Comparison of ENCODE assay signal across 14 cellular contexts in the genomic region with DNA sequence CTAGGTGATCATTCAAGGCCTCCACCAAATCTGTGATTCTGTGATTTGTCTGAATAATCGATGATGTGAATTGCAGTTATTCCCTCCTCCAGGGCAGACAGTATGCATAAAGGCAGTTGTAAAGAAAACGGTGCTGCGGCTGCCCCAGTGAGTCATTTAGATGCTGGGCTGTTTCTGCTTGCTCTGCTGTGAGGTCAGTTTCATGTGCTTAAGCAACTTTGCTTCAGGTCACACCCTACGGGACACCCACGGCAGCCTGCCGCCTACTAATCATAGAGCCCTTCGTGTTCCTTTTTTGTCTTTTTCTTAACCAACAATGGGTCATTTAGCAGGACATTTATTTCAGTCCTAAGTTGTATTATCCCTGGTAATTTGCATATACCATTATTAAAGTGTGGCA.
DNase-seq lines count a peak whose midpoint lies in the region; ATAC-seq and TF ChIP-seq lines count a peak whose summit lies in the region.
"Had no signal": no experiment of that assay in that cellular context is flagged by ENCODE, and none has a peak within 500 bp of the region (broad histone marks: within the 10 kb centered on the region; RNA-seq: fewer than 3 reads in every experiment).

No MANE protein-coding gene starts in this region.

- H3K4me3 ChIP-seq in astrocyte of the cerebellum (ENCODE audit: low read depth, low read length) = no peak overlapping the region
- H3K4me3 ChIP-seq: BLaER1 had no signal

- H3K9me3 Mint-ChIP-seq in HFFc6 = no peaks in the 10 kb centered on the region
- no peaks in the 10 kb centered on the region for H3K9me3 Mint-ChIP-seq in activated T-cell treated with anti-CD3 and anti-CD28 coated beads, Interleukin-2, amount 50 U/mL, for 4 hours
- H3K9me3 Mint-ChIP-seq: effector memory CD8-positive, alpha-beta T cell had no signal

- peak; percentile 82 for DNase-seq in A172 (ENCODE audit: low spot score)
- peak; percentile 59 for DNase-seq in HFFc6
- peak; percentile 57 for DNase-seq in astrocyte of the cerebellum (ENCODE audit: low read depth)
- DNase-seq in kidney tubule cell (ENCODE audit: low spot score) = peak; percentile 56
- no peak for DNase-seq in activated T-cell treated with anti-CD3 and anti-CD28 coated beads, Interleukin-2, amount 50 U/mL, for 4 hours
- DNase-seq in NCI-H2081 treated with DMSO at 0.1 percent for 48 hours (lab: John Stamatoyannopoulos, UW) = no peak
- no peak for DNase-seq in NCI-H524 (lab: John Stamatoyannopoulos, UW)
- DNase-seq: activated effector memory CD4-positive, alpha-beta T cell treated with Interleukin-2 at 50 U/mL for 16 hours; effector memory CD8-positive, alpha-beta T cell; NCI-H526 treated with DMSO at 0.1 percent for 48 hours; stimulated activated CD4-positive, alpha-beta T cell treated with anti-CD3 and anti-CD28 coated beads, Interleukin-12 subunit alpha, Interleukin-12 subunit beta, amount 100 ng/mL, for 4 hours; stimulated activated naive CD8-positive, alpha-beta T cell treated with anti-CD3 and anti-CD28 coated beads, Interleukin-15, Interleukin-2, amounts not matched to agents 100 U/mL and 50 U/mL, for 24 hours had no signal

- in situ Hi-C loops in astrocyte of the cerebellum (cut with HindIII; ENCODE audit: low sequenced_read_pairs) = no loop called here

- H3K27ac Mint-ChIP-seq in HFFc6 = no peak overlapping the region
- H3K27ac Mint-ChIP-seq: effector memory CD8-positive, alpha-beta T cell had no signal

- peaks cover 9% of the 10 kb centered on the region for H3K27me3 Mint-ChIP-seq in HFFc6 (ENCODE audit: insufficient read depth)
- H3K27me3 Mint-ChIP-seq in activated T-cell treated with anti-CD3 and anti-CD28 coated beads, Interleukin-2, amount 50 U/mL, for 4 hours (ENCODE audit: low read depth) = peaks cover 3% of the 10 kb centered on the region

- no peak overlapping the region for H3K4me3 Mint-ChIP-seq in HFFc6
- no peak overlapping the region for H3K4me3 Mint-ChIP-seq in activated T-cell treated with anti-CD3 and anti-CD28 coated beads, Interleukin-2, amount 50 U/mL, for 4 hours
- H3K4me3 Mint-ChIP-seq: effector memory CD8-positive, alpha-beta T cell had no signal

- peaks cover 14% of the 10 kb centered on the region for H3K4me1 Mint-ChIP-seq in HFFc6 (ENCODE audit: low read depth)
- H3K4me1 Mint-ChIP-seq in activated T-cell treated with anti-CD3 and anti-CD28 coated beads, Interleukin-2, amount 50 U/mL, for 4 hours (ENCODE audit: low read depth) = no peaks in the 10 kb centered on the region

- ATAC-seq in activated T-cell treated with anti-CD3 and anti-CD28 coated beads, Interleukin-2, amount 50 U/mL, for 4 hours = no peak
- ATAC-seq in HG03159 (IDR thresholded peaks at IDR 0.05; ENCODE audit: unreplicated experiment) = no peak
- ATAC-seq: effector memory CD8-positive, alpha-beta T cell; stimulated activated naive CD8-positive, alpha-beta T cell treated with anti-CD3 and anti-CD28 coated beads, Interleukin-15, Interleukin-2, amounts not matched to agents 100 U/mL and 50 U/mL, for 24 hours had no signal

- TF ChIP-seq CTCF in HFFc6 (IDR thresholded peaks at IDR 0.05) (no peak), astrocyte of the cerebellum (IDR thresholded peaks at IDR 0.05; ENCODE audit: low read depth, low read length, missing control alignments) (no peak)

- H3K36me3 Mint-ChIP-seq in HFFc6 (ENCODE audit: low read depth) = no peaks in the 10 kb centered on the region
- H3K36me3 Mint-ChIP-seq in activated T-cell treated with anti-CD3 and anti-CD28 coated beads, Interleukin-2, amount 50 U/mL, for 4 hours (ENCODE audit: insufficient read depth) = no peaks in the 10 kb centered on the region

Comparison
In these comparisons a context has a peak if more than half of its experiments do, and no peak if none do; other contexts are left out.
1. DNase-seq: peak in A172 (single experiment), HFFc6 (single experiment), astrocyte of the cerebellum (single experiment) and kidney tubule cell (single experiment); none in activated T-cell treated with anti-CD3 and anti-CD28 coated beads, Interleukin-2, amount 50 U/mL, for 4 hours (single experiment), NCI-H2081 treated with DMSO at 0.1 percent for 48 hours (single experiment) and NCI-H524 (0 of 2).